ENCODE assay signal across 10 cellular contexts in genomic region chr3:144763878-144764454, GRCh38.
A peak's percentile ranks its signal among the peaks of the same experiment; 100 is the strongest.
DNase-seq lines count a peak whose midpoint lies in the region; ATAC-seq, FAIRE-seq and TF ChIP-seq lines count a peak whose summit lies in the region.
"Had no signal": no experiment of that assay in that cellular context is flagged by ENCODE, and none has a peak within 500 bp of the region (broad histone marks: within the 10 kb centered on the region; RNA-seq: fewer than 3 reads in every experiment).

No MANE protein-coding gene starts in this region.

- H3K36me3 Mint-ChIP-seq in nephron progenitor cell (ENCODE audit: low read depth), result no peaks in the 10 kb centered on the region

- FAIRE-seq in GM12892 (lab: Jason Lieb, UNC), result no peak
- FAIRE-seq: RCC 7860 had no signal

- peak overlapping the region; percentile 13 for H3K27ac Mint-ChIP-seq in nephron progenitor cell

- H3K4me1 Mint-ChIP-seq in nephron progenitor cell, result no peaks in the 10 kb centered on the region

- no peak for TF ChIP-seq POLR2A in GM12892 (IDR thresholded peaks at IDR 0.05; ENCODE audit: low read depth, low read length)

- TF ChIP-seq CTCF in nephron progenitor cell (IDR thresholded peaks at IDR 0.05), result no peak

- H3K4me3 Mint-ChIP-seq in nephron progenitor cell, result no peak overlapping the region

- H3K9me3 Mint-ChIP-seq in nephron progenitor cell, result no peaks in the 10 kb centered on the region

- ATAC-seq in GM18873 (IDR thresholded peaks at IDR 0.05; ENCODE audit: low FRiP score, unreplicated experiment) (peak; percentile 92), HG02642 (IDR thresholded peaks at IDR 0.05; ENCODE audit: poor library complexity, unreplicated experiment) (peak; percentile 93)

- DNase-seq in LoVo (ENCODE audit: low spot score), result peak; percentile 24
- DNase-seq in nephron progenitor cell, result no peak
- DNase-seq in activated CD4-positive, alpha-beta T cell treated with anti-CD3 and anti-CD28 coated beads, Interleukin-2, amount 50 U/mL, for 1 hour, result no peak
- DNase-seq in activated naive CD4-positive, alpha-beta T cell treated with Interleukin-2 at 50 U/mL for 16 hours, result no peak
- DNase-seq in germinal center (ENCODE audit: low spot score), result no peak
- no peak for DNase-seq in GM12892 (ENCODE audit: insufficient read length)
- DNase-seq: DMS53 had no signal

- H3K27me3 Mint-ChIP-seq in nephron progenitor cell (ENCODE audit: low read depth, poor library complexity), result peaks cover 2% of the 10 kb centered on the region
